Comparison of ENCODE assay signal across 24 cellular contexts in the genomic region with DNA sequence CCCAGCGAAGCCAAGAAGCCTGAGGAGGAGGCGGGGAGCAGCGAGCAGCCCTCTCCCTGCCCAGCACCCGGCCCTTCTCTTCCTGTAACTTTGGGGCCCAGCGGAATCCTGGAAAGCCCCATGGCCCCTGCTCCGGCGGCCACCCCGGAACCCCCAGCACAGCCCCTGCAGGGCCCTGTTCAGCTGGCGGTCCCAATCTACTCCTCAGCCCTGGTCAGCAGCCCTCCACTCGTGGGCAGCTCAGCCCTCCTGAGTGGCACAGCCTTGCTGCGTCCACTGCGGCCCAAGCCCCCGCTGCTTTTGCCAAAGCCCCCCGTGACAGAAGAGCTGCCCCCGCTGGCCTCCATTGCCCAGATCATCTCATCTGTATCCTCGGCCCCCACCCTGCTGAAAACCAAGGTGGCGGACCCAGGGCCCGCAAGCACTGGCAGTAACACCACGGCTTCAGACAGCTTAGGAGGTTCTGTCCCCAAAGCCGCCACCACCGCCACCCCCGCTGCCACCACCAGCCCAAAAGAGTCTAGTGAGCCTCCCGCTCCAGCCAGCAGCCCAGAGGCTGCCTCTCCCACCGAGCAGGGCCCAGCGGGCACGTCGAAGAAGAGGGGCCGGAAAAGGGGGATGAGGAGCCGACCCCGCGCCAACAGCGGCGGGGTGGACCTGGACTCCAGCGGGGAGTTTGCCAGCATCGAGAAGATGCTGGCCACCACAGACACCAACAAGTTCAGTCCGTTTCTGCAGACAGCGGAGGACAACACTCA.
"Had no signal": no experiment of that assay in that cellular context is flagged by ENCODE, and none has a peak within 500 bp of the region (broad histone marks: within the 10 kb centered on the region; RNA-seq: fewer than 3 reads in every experiment).

No MANE protein-coding gene starts in this region.

- H3K4me3 ChIP-seq: lung, mucosa of descending colon, sigmoid colon, tibial nerve, upper lobe of right lung, vagina had no signal

- H2AFZ ChIP-seq: parathyroid adenoma had no signal

- ATAC-seq: effector memory CD8-positive, alpha-beta T cell; mucosa of descending colon; natural killer cell treated with Interleukin-12 subunit alpha and Interleukin-12 subunit beta and Interleukin-15 and Interleukin-18, amount 100 ng/mL, for 72 hours; stimulated activated effector memory CD8-positive, alpha-beta T cell treated with anti-CD3 and anti-CD28 coated beads, Interleukin-12 subunit alpha, Interleukin-12 subunit beta, amount 100 ng/mL, for 72 hours; stimulated activated naive CD8-positive, alpha-beta T cell treated with anti-CD3 and anti-CD28 coated beads, Interleukin-15, Interleukin-2, amounts not matched to agents 100 U/mL and 50 U/mL, for 24 hours had no signal

- H3K9me3 ChIP-seq: mucosa of descending colon, sigmoid colon, testis, tibial nerve, upper lobe of right lung, vagina had no signal

- H3K27me3 ChIP-seq: sigmoid colon, testis, tibial nerve, upper lobe of right lung, vagina had no signal

- H3K27me3 Mint-ChIP-seq: effector memory CD8-positive, alpha-beta T cell; memory B cell; naive B cell; natural killer cell treated with Interleukin-12 subunit alpha and Interleukin-12 subunit beta and Interleukin-15 and Interleukin-18, amount 100 ng/mL, for 72 hours; progenitor cell of endocrine pancreas had no signal

- H3K4me3 Mint-ChIP-seq: effector memory CD8-positive, alpha-beta T cell; memory B cell; mesothelial cell of epicardium; naive B cell; natural killer cell treated with Interleukin-12 subunit alpha and Interleukin-12 subunit beta and Interleukin-15 and Interleukin-18, amount 100 ng/mL, for 72 hours; neural crest cell; stimulated activated effector memory CD8-positive, alpha-beta T cell treated with anti-CD3 and anti-CD28 coated beads, Interleukin-12 subunit alpha, Interleukin-12 subunit beta, amount 100 ng/mL, for 72 hours had no signal

- H3K4me1 Mint-ChIP-seq: neural crest cell had no signal

- H3K4me1 ChIP-seq: parathyroid adenoma, sigmoid colon had no signal

- H3K36me3 Mint-ChIP-seq: natural killer cell treated with Interleukin-12 subunit alpha and Interleukin-12 subunit beta and Interleukin-15 and Interleukin-18, amount 100 ng/mL, for 72 hours had no signal

- H3K9me3 Mint-ChIP-seq: effector memory CD8-positive, alpha-beta T cell; memory B cell; mesothelial cell of epicardium; naive B cell; natural killer cell treated with Interleukin-12 subunit alpha and Interleukin-12 subunit beta and Interleukin-15 and Interleukin-18, amount 100 ng/mL, for 72 hours; neural crest cell; stimulated activated effector memory CD8-positive, alpha-beta T cell treated with anti-CD3 and anti-CD28 coated beads, Interleukin-12 subunit alpha, Interleukin-12 subunit beta, amount 100 ng/mL, for 72 hours had no signal

- FAIRE-seq: endometrium, frontal cortex, keratinocyte had no signal

- H3K27ac Mint-ChIP-seq: effector memory CD8-positive, alpha-beta T cell; mesothelial cell of epicardium; natural killer cell treated with Interleukin-12 subunit alpha and Interleukin-12 subunit beta and Interleukin-15 and Interleukin-18, amount 100 ng/mL, for 72 hours; progenitor cell of endocrine pancreas; stimulated activated effector memory CD8-positive, alpha-beta T cell treated with anti-CD3 and anti-CD28 coated beads, Interleukin-12 subunit alpha, Interleukin-12 subunit beta, amount 100 ng/mL, for 72 hours had no signal

- DNase-seq: cortex of kidney; effector memory CD8-positive, alpha-beta T cell; mucosa of descending colon; naive B cell; sigmoid colon; stimulated activated CD4-positive, alpha-beta T cell treated with anti-CD3 and anti-CD28 coated beads, Interleukin-2, amount 100 ng/mL, for 24 hours; stimulated activated CD4-positive, alpha-beta T cell treated with anti-CD3 and anti-CD28 coated beads, Interleukin-4, amount 100 ng/mL, for 24 hours; stimulated activated naive CD8-positive, alpha-beta T cell treated with anti-CD3 and anti-CD28 coated beads, Interleukin-15, Interleukin-2, amounts not matched to agents 100 U/mL and 50 U/mL, for 24 hours; substantia nigra; testis; upper lobe of right lung had no signal

- H3K9ac ChIP-seq: parathyroid adenoma had no signal

- H3K27ac ChIP-seq: parathyroid adenoma, sigmoid colon, testis, tibial nerve, upper lobe of right lung, vagina had no signal
